Comparison of ENCODE assay signal across 22 cellular contexts in the genomic region with DNA sequence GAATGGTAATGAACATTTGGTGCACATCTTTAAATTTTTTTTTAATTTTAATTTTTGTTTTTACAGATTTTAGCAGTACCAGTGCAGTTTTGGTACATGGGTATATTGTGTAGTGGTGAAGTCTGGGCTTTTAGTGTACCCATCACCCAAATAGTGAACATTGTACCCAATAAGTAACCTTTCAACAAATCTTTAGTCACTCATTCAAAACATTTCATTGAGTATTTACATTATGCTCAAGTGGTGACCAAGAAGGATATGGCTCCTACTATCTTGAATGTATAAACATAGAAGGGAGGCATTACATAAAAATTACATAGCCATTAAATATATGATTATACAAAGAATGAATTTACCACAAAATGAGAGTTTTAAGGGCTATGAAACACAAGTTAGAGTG.
"Had no signal": no experiment of that assay in that cellular context is flagged by ENCODE, and none has a peak within 500 bp of the region (broad histone marks: within the 10 kb centered on the region; RNA-seq: fewer than 3 reads in every experiment).

No MANE protein-coding gene starts in this region.

- H3K27me3 ChIP-seq: brain microvascular endothelial cell, colonic mucosa, foreskin keratinocyte, hepatocyte, stomach, upper lobe of left lung had no signal

- ATAC-seq: foreskin keratinocyte; left colon; sciatic nerve; stimulated activated effector memory CD8-positive, alpha-beta T cell treated with anti-CD3 and anti-CD28 coated beads, Interleukin-12 subunit alpha, Interleukin-12 subunit beta, amount 100 ng/mL, for 72 hours had no signal

- H3K9me3 ChIP-seq: colonic mucosa, stomach, upper lobe of left lung had no signal

- H3K27ac ChIP-seq: brain microvascular endothelial cell, colonic mucosa, epithelial cell of prostate, foreskin keratinocyte, hepatocyte, upper lobe of left lung had no signal

- H3K9me3 Mint-ChIP-seq: activated B cell treated with CpG ODN at 0.5 μM for 24 hours; activated CD4-positive, alpha-beta memory T cell treated with anti-CD3 and anti-CD28 coated beads for 36 hours; endodermal cell; stimulated activated effector memory CD8-positive, alpha-beta T cell treated with anti-CD3 and anti-CD28 coated beads, Interleukin-12 subunit alpha, Interleukin-12 subunit beta, amount 100 ng/mL, for 72 hours; T-helper 2 cell treated with Interferon-gamma antibody and Interleukin-4, amounts not matched to agents 5 μg/mL and 100 μg/mL, for 36 hours had no signal

- H3K36me3 Mint-ChIP-seq: activated CD4-positive, alpha-beta memory T cell treated with anti-CD3 and anti-CD28 coated beads for 36 hours; stimulated activated effector memory CD8-positive, alpha-beta T cell treated with anti-CD3 and anti-CD28 coated beads, Interleukin-12 subunit alpha, Interleukin-12 subunit beta, amount 100 ng/mL, for 72 hours had no signal

- H3K27ac Mint-ChIP-seq: activated B cell treated with CpG ODN at 0.5 μM for 24 hours; activated CD4-positive, alpha-beta memory T cell treated with anti-CD3 and anti-CD28 coated beads for 36 hours; activated naive CD8-positive, alpha-beta T cell treated with anti-CD3 and anti-CD28 coated beads, Interleukin-2, amount 10 ng/mL, durations not matched to agents 7 days and 5 days; activated T-helper 1 cell treated with anti-CD3 and anti-CD28 coated beads, Interleukin-12 subunit alpha, Interleukin-12 subunit beta, Interleukin-2, Interleukin-4 antibody, amounts not matched to agents 30 ng/mL and 10 ng/mL and 1 ng/mL, durations not matched to agents 14 hours and 24 hours and 36 hours; endodermal cell; stimulated activated effector memory CD8-positive, alpha-beta T cell treated with anti-CD3 and anti-CD28 coated beads, Interleukin-12 subunit alpha, Interleukin-12 subunit beta, amount 100 ng/mL, for 72 hours; T-helper 2 cell treated with Interferon-gamma antibody and Interleukin-4, amounts not matched to agents 5 μg/mL and 100 μg/mL, for 36 hours had no signal

- H3K27me3 Mint-ChIP-seq: activated B cell treated with CpG ODN at 0.5 μM for 24 hours; activated CD4-positive, alpha-beta memory T cell treated with anti-CD3 and anti-CD28 coated beads for 36 hours; activated naive CD8-positive, alpha-beta T cell treated with anti-CD3 and anti-CD28 coated beads, Interleukin-2, amount 10 ng/mL, durations not matched to agents 7 days and 5 days had no signal

- H3K4me1 ChIP-seq: colonic mucosa, foreskin keratinocyte had no signal

- H3K4me3 Mint-ChIP-seq: activated B cell treated with CpG ODN at 0.5 μM for 24 hours; activated CD4-positive, alpha-beta memory T cell treated with anti-CD3 and anti-CD28 coated beads for 36 hours; activated naive CD8-positive, alpha-beta T cell treated with anti-CD3 and anti-CD28 coated beads, Interleukin-2, amount 10 ng/mL, durations not matched to agents 7 days and 5 days; activated T-helper 1 cell treated with anti-CD3 and anti-CD28 coated beads, Interleukin-12 subunit alpha, Interleukin-12 subunit beta, Interleukin-2, Interleukin-4 antibody, amounts not matched to agents 30 ng/mL and 10 ng/mL and 1 ng/mL, durations not matched to agents 14 hours and 24 hours and 36 hours; endodermal cell; stimulated activated effector memory CD8-positive, alpha-beta T cell treated with anti-CD3 and anti-CD28 coated beads, Interleukin-12 subunit alpha, Interleukin-12 subunit beta, amount 100 ng/mL, for 72 hours; T-helper 2 cell treated with Interferon-gamma antibody and Interleukin-4, amounts not matched to agents 5 μg/mL and 100 μg/mL, for 36 hours had no signal

- H3K79me2 ChIP-seq: hepatocyte had no signal

- H2AFZ ChIP-seq: hepatocyte had no signal

- DNase-seq: activated B cell treated with CpG ODN at 0.5 μM for 24 hours; activated CD4-positive, alpha-beta memory T cell treated with anti-CD3 and anti-CD28 coated beads for 36 hours; activated CD4-positive, alpha-beta T cell treated with anti-CD3 and anti-CD28 coated beads for 4 hours; activated naive CD8-positive, alpha-beta T cell treated with anti-CD3 and anti-CD28 coated beads, Interleukin-2, amount 10 ng/mL, durations not matched to agents 7 days and 5 days; activated T-cell treated with anti-CD3 and anti-CD28 coated beads for 4 hours; amygdala; brain microvascular endothelial cell; central memory CD4-positive, alpha-beta T cell; colonic mucosa; endodermal cell; foreskin keratinocyte; left colon; midbrain; stimulated activated CD4-positive, alpha-beta T cell treated with anti-CD3 and anti-CD28 coated beads, Interleukin-4, amount 100 ng/mL, for 24 hours; stomach; upper lobe of left lung had no signal

- H3K36me3 ChIP-seq: brain microvascular endothelial cell, colonic mucosa, stomach, upper lobe of left lung had no signal

- H3K4me2 ChIP-seq: hepatocyte had no signal

- H3K4me3 ChIP-seq: colonic mucosa, hepatocyte, stomach, upper lobe of left lung had no signal
